In genomic region chr5:157148734-157149615, GRCh38 we compare ENCODE assay signal across 9 cellular contexts. TPM values are rescaled to one million over a fixed set of nuclear protein-coding genes. Genes with fewer than 3 reads are reported as not detected.
DNase-seq lines count a peak whose midpoint lies in the region; ATAC-seq and TF ChIP-seq lines count a peak whose summit lies in the region.
"Had no signal": no experiment of that assay in that cellular context is flagged by ENCODE, and none has a peak within 500 bp of the region (broad histone marks: within the 10 kb centered on the region; RNA-seq: fewer than 3 reads in every experiment).

No MANE protein-coding gene starts in this region.

- peak; percentile 47 for ATAC-seq in GM21528 (IDR thresholded peaks at IDR 0.05; ENCODE audit: low FRiP score, unreplicated experiment)
- ATAC-seq in sciatic nerve: peak; percentile 88

- no peaks in the 10 kb centered on the region for H3K36me3 ChIP-seq in Loucy (ENCODE audit: insufficient read depth, low read length)
- H3K36me3 ChIP-seq in left ventricle myocardium inferior: no peaks in the 10 kb centered on the region

- peak; percentile 64 for DNase-seq in DMS53 treated with DMSO at 0.1 percent for 48 hours (lab: John Stamatoyannopoulos, UW; ENCODE audit: unreplicated experiment)
- peak; percentile 73 for DNase-seq in T follicular helper cell (ENCODE audit: low read depth)
- peak; percentile 74 for DNase-seq in activated naive CD8-positive, alpha-beta T cell treated with anti-CD3 and anti-CD28 coated beads, Interleukin-2, amount 50 U/mL, for 16 hours (ENCODE audit: low read depth, low spot score)
- no peak for DNase-seq in left ventricle myocardium inferior
- peak; percentile 79 for DNase-seq in sciatic nerve (ENCODE audit: low spot score)
- no peak for DNase-seq in KG1 (lab: John Stamatoyannopoulos, UW)

- no peak overlapping the region for H3K4me3 ChIP-seq in Loucy (ENCODE audit: low read length, poor library complexity, severe bottlenecking)
- no peak overlapping the region for H3K4me3 ChIP-seq in left ventricle myocardium inferior

- H4K20me1 ChIP-seq in Loucy (ENCODE audit: insufficient read depth, low read length, poor library complexity, severe bottlenecking): no peaks in the 10 kb centered on the region

- H3K4me2 ChIP-seq in Loucy (ENCODE audit: low read depth, low read length, poor library complexity, severe bottlenecking): no peak overlapping the region

- H3K9me3 ChIP-seq in Loucy (ENCODE audit: insufficient read depth, low read depth, low read length) (no peaks in the 10 kb centered on the region), left ventricle myocardium inferior (replicated peaks) (no peaks in the 10 kb centered on the region)

- H3F3A ChIP-seq in Loucy (ENCODE audit: low read depth): no peaks in the 10 kb centered on the region

- H3K9ac ChIP-seq in Loucy (ENCODE audit: low read depth, low read length, poor library complexity, severe bottlenecking): no peak overlapping the region

- H3K27me3 ChIP-seq in Loucy (ENCODE audit: insufficient read depth, low read length, poor library complexity, severe bottlenecking) (no peaks in the 10 kb centered on the region), left ventricle myocardium inferior (ENCODE audit: low read depth) (peaks cover 8% of the 10 kb centered on the region)

- TF ChIP-seq CTCF in Loucy (conservative IDR thresholded peaks at IDR 0.05; ENCODE audit: low read length) (peak; percentile 69), left ventricle myocardium inferior (IDR thresholded peaks at IDR 0.05; ENCODE audit: borderline replicate concordance) (peak; percentile 89)

- H3K79me2 ChIP-seq in Loucy (ENCODE audit: insufficient read depth, low read length): no peaks in the 10 kb centered on the region

- no peak overlapping the region for H3K27ac ChIP-seq in left ventricle myocardium inferior (replicated peaks)

- H3K9me2 ChIP-seq in Loucy (replicated peaks; ENCODE audit: low read depth, low read length): no peaks in the 10 kb centered on the region

- no peak overlapping the region for H2AFZ ChIP-seq in Loucy (ENCODE audit: low read length)

- intact Hi-C loops in left ventricle myocardium inferior (cut with micrococcal nuclease) (no loop called here), sciatic nerve (cut with DNase I) (no loop called here)

- H3K4me1 ChIP-seq in Loucy (ENCODE audit: insufficient read depth, low read length, poor library complexity, severe bottlenecking) (no peaks in the 10 kb centered on the region), left ventricle myocardium inferior (peaks cover 8% of the 10 kb centered on the region)

RNA-seq across cellular contexts. Expression of gene MED7, which starts 6.3 kb away (rescaled TPM):
- total RNA-seq in left ventricle myocardium inferior (10.3 TPM), sciatic nerve (13.2 TPM)

RNA-seq across cellular contexts. Expression of gene GARIN3, which starts 17.1 kb away (rescaled TPM):
- total RNA-seq in left ventricle myocardium inferior: not detected
- total RNA-seq in sciatic nerve: not detected
- total RNA-seq: mononuclear cell had no signal

RNA-seq across cellular contexts. Expression of gene ITK, which starts 31.7 kb away (rescaled TPM):
- total RNA-seq in left ventricle myocardium inferior (0.36 TPM), sciatic nerve (4.8 TPM)

RNA-seq across cellular contexts. Expression of gene HAVCR2, which starts 40.1 kb away (rescaled TPM):
- 3.1 TPM for total RNA-seq in left ventricle myocardium inferior
- total RNA-seq in sciatic nerve: 11.8 TPM

Comparison
In these comparisons a context has a peak if more than half of its experiments do, and no peak if none do; other contexts are left out.
1. DNase-seq: peak in DMS53 treated with DMSO at 0.1 percent for 48 hours (single experiment), T follicular helper cell (single experiment), activated naive CD8-positive, alpha-beta T cell treated with anti-CD3 and anti-CD28 coated beads, Interleukin-2, amount 50 U/mL, for 16 hours (single experiment) and sciatic nerve (single experiment); none in left ventricle myocardium inferior (single experiment) and KG1 (single experiment).